ENCODE assay signal across 1 cellular context in genomic region chr1:203167913-203168200, GRCh38.
TF ChIP-seq lines count a peak whose summit lies in the region.

No MANE protein-coding gene starts in this region.

TF ChIP-seq in IMR-90, 13 proteins besides CTCF, POLR2A, EP300 and RAD21:
- no peak for TF ChIP-seq RCOR1 (IDR thresholded peaks at IDR 0.05; ENCODE audit: insufficient replicate concordance, low read length)
- TF ChIP-seq NFE2L2 (IDR thresholded peaks at IDR 0.05; ENCODE audit: low read depth, low read length): no peak
- no peak for TF ChIP-seq CEBPB (IDR thresholded peaks at IDR 0.05; ENCODE audit: low read depth, low read length)
- TF ChIP-seq, protein P1, sequence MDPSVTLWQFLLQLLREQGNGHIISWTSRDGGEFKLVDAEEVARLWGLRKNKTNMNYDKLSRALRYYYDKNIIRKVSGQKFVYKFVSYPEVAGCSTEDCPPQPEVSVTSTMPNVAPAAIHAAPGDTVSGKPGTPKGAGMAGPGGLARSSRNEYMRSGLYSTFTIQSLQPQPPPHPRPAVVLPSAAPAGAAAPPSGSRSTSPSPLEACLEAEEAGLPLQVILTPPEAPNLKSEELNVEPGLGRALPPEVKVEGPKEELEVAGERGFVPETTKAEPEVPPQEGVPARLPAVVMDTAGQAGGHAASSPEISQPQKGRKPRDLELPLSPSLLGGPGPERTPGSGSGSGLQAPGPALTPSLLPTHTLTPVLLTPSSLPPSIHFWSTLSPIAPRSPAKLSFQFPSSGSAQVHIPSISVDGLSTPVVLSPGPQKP (IDR thresholded peaks at IDR 0.05; ENCODE audit: borderline replicate concordance, low read depth, low read length): no peak
- TF ChIP-seq MXI1 (IDR thresholded peaks at IDR 0.05; ENCODE audit: borderline replicate concordance, low read depth, low read length): no peak
- TF ChIP-seq BHLHE40 (IDR thresholded peaks at IDR 0.05; ENCODE audit: low read depth, low read length): no peak
- TF ChIP-seq, protein P2, sequence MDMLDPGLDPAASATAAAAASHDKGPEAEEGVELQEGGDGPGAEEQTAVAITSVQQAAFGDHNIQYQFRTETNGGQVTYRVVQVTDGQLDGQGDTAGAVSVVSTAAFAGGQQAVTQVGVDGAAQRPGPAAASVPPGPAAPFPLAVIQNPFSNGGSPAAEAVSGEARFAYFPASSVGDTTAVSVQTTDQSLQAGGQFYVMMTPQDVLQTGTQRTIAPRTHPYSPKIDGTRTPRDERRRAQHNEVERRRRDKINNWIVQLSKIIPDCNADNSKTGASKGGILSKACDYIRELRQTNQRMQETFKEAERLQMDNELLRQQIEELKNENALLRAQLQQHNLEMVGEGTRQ (IDR thresholded peaks at IDR 0.05; ENCODE audit: low read depth, low read length): no peak
- no peak for TF ChIP-seq MAZ (IDR thresholded peaks at IDR 0.05; ENCODE audit: borderline replicate concordance, low read depth, low read length)
- no peak for TF ChIP-seq MAFK (IDR thresholded peaks at IDR 0.05; ENCODE audit: low read depth, low read length)
- TF ChIP-seq CHD1 (IDR thresholded peaks at IDR 0.05; ENCODE audit: low read depth, low read length): no peak
- no peak for TF ChIP-seq SMC3 (IDR thresholded peaks at IDR 0.05; ENCODE audit: low read depth, low read length)
- no peak for TF ChIP-seq RFX5 (IDR thresholded peaks at IDR 0.05; ENCODE audit: low read depth, low read length)
- no peak for TF ChIP-seq FOS (IDR thresholded peaks at IDR 0.05; ENCODE audit: low read depth, low read length)
TF ChIP-seq in IMR-90: peak in this region for 0.
